8 cellular contexts compared by ENCODE assay signal in the genomic region with DNA sequence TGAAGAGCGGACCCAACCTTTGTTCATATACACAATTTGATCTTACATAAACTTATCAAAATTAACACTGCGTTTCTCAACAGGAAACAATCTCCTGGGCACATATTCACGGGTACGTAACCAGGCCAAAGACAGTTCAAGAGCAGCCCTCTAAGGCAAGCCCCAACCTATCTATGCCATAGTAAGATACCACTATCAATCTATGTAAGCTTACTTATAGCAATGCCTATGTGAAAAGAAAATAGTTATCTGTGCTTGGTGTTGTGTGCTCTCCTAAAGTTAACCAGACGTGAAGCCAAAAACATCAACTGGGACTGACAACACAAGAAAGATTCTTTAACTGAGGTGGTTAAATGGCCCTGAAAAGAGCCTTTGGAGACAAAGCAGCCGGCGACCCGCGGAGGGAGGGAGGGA. TPM values are rescaled to one million over a fixed set of nuclear protein-coding genes. Genes with fewer than 3 reads are reported as not detected.
DNase-seq lines count a peak whose midpoint lies in the region; ATAC-seq and TF ChIP-seq lines count a peak whose summit lies in the region.

No MANE protein-coding gene starts in this region.

- no peaks in the 10 kb centered on the region for H3K9me3 ChIP-seq in BLaER1 treated with 17β-estradiol and CSF1 and Interleukin-3, amounts not matched to agents 10 nM and 100 nM (replicated peaks in 1 of 11)
- no peaks in the 10 kb centered on the region for H3K9me3 ChIP-seq in Karpas-422 (ENCODE audit: low read length)
- H3K9me3 ChIP-seq in lung (ENCODE audit: control insufficient read depth in 2 of 2, insufficient read depth in 1 of 2, low read length in 1 of 2), result no peaks in the 10 kb centered on the region
- H3K9me3 ChIP-seq in transverse colon, result no peaks in the 10 kb centered on the region

- TF ChIP-seq EP300 in transverse colon (IDR thresholded peaks at IDR 0.05; ENCODE audit: low read depth), result no peak

- no peaks in the 10 kb centered on the region for H3K9me3 Mint-ChIP-seq in brain

- peaks cover 41 to 50% (median 47%) of the 10 kb centered on the region in 10 experiments for H3K4me1 ChIP-seq in BLaER1 treated with 17β-estradiol and CSF1 and Interleukin-3, amounts not matched to agents 10 nM and 100 nM
- H3K4me1 ChIP-seq in Karpas-422 (ENCODE audit: low read length) (peaks cover 12% of the 10 kb centered on the region), lung (ENCODE audit: control insufficient read depth in 2 of 2, insufficient read depth in 2 of 2, low read length in 2 of 2) (peaks cover 1 to 18% of the 10 kb centered on the region in 2 donors), transverse colon (peaks cover 7 to 39% (median 26%) of the 10 kb centered on the region in 4 donors)

- H3K79me2 ChIP-seq in Karpas-422 (ENCODE audit: low read length), result no peaks in the 10 kb centered on the region

- peak overlapping the region; percentile 58 to 80 (median 69) for H3K4me3 ChIP-seq in BLaER1 treated with 17β-estradiol and CSF1 and Interleukin-3, amounts not matched to agents 10 nM and 100 nM
- H3K4me3 ChIP-seq in Karpas-422 (ENCODE audit: low read length) (peak overlapping the region; percentile 50), lung (peak overlapping the region; percentile 39), transverse colon (peak overlapping the region; percentile 5 to 62 (median 40))

- H3K36me3 ChIP-seq in BLaER1 treated with 17β-estradiol and CSF1 and Interleukin-3, amounts not matched to agents 10 nM and 100 nM, result peaks cover 0 to 34% (median 17%) of the 10 kb centered on the region in 11 experiments; a peak in 18 of 22 replicates
- no peaks in the 10 kb centered on the region for H3K36me3 ChIP-seq in Karpas-422 (ENCODE audit: insufficient read depth, low read length)
- peaks cover 0 to 5% of the 10 kb centered on the region in 2 donors for H3K36me3 ChIP-seq in lung (ENCODE audit: control insufficient read depth in 2 of 2, insufficient read depth in 2 of 2, low read length in 2 of 2)
- H3K36me3 ChIP-seq in transverse colon, result no peaks in the 10 kb centered on the region

- H3K27ac Mint-ChIP-seq in brain, result peak overlapping the region; percentile 68 to 97 (median 91)

- H3K9ac ChIP-seq in BLaER1 treated with 17β-estradiol and CSF1 and Interleukin-3, amounts not matched to agents 10 nM and 100 nM, result peak overlapping the region; percentile 85 to 97 (median 93)
- H3K9ac ChIP-seq in Karpas-422 (ENCODE audit: low read length), result peak overlapping the region; percentile 60

- 3% methylated on average over 7 to 9 of the region's 9 CpGs for WGBS in lung, 2 donors
- 3 to 5% methylated on average over 5 of the region's 9 CpGs for whole genome bisulfite sequencing in transverse colon (ENCODE audit: low coverage in 1 of 2), 2 donors

- H3K9me2 ChIP-seq in Karpas-422 (replicated peaks; ENCODE audit: insufficient read depth, low read length), result no peaks in the 10 kb centered on the region

- peak overlapping the region; percentile 86 to 95 (median 88) for H3K4me3 Mint-ChIP-seq in brain

- H3K36me3 Mint-ChIP-seq in brain, result peaks cover 12% of the 10 kb centered on the region

- peak overlapping the region; percentile 81 to 98 (median 91) for H3K4me2 ChIP-seq in BLaER1 treated with 17β-estradiol and CSF1 and Interleukin-3, amounts not matched to agents 10 nM and 100 nM
- peak overlapping the region; percentile 58 for H3K4me2 ChIP-seq in Karpas-422 (ENCODE audit: low read depth, low read length, poor library complexity, severe bottlenecking)

- ATAC-seq in lung (ENCODE audit: insufficient read depth, low FRiP score) (no peak), GM19395 (IDR thresholded peaks at IDR 0.05; ENCODE audit: unreplicated experiment) (no peak)

- H3K27ac ChIP-seq in BLaER1 treated with 17β-estradiol and CSF1 and Interleukin-3, amounts not matched to agents 10 nM and 100 nM, result peak overlapping the region; percentile 74 to 95 (median 92)
- H3K27ac ChIP-seq in Karpas-422 (ENCODE audit: low read length) (no peak overlapping the region), lung (ENCODE audit: low read depth in 1 of 2, low read length in 1 of 2) (peak overlapping the region; percentile 22 to 64), transverse colon (peak overlapping the region; percentile 80 to 91 (median 88))

- H3K4me1 Mint-ChIP-seq in brain, result peaks cover 51% of the 10 kb centered on the region

- TF ChIP-seq CTCF in brain (conservative IDR thresholded peaks at IDR 0.05), result no peak
- no peak for TF ChIP-seq CTCF in lung (IDR thresholded peaks at IDR 0.05; ENCODE audit: control extremely low read depth, extremely low read depth)
- no peak for TF ChIP-seq CTCF in transverse colon (IDR thresholded peaks at IDR 0.05)

- H2AFZ ChIP-seq in Karpas-422 (ENCODE audit: low read length), result no peak overlapping the region

- TF ChIP-seq POLR2A in transverse colon (IDR thresholded peaks at IDR 0.05), result peak; percentile 47

- peak; percentile 51 for DNase-seq in Karpas-422
- no peak for DNase-seq in lung (ENCODE audit: low spot score)
- DNase-seq in transverse colon, result no peak
- no peak for DNase-seq in COLO829 (ENCODE audit: low spot score)
- no peak for DNase-seq in KG1 (lab: John Stamatoyannopoulos, UW)

- in situ Hi-C loops in transverse colon (cut with MboI; ENCODE audit: low pct_ligation_motif_present in 1 of 4, low pct_unique_long_range_greater_than_20kb in 1 of 4, low sequenced_read_pairs in 3 of 4), result no loop called here

- no peaks in the 10 kb centered on the region for H3K27me3 ChIP-seq in BLaER1 treated with 17β-estradiol and CSF1 and Interleukin-3, amounts not matched to agents 10 nM and 100 nM
- H3K27me3 ChIP-seq in Karpas-422 (ENCODE audit: low read length) (no peaks in the 10 kb centered on the region), lung (ENCODE audit: control insufficient read depth, insufficient read depth) (no peaks in the 10 kb centered on the region), transverse colon (no peaks in the 10 kb centered on the region)

- H4K20me1 ChIP-seq in BLaER1 treated with 17β-estradiol and CSF1 and Interleukin-3, amounts not matched to agents 10 nM and 100 nM, result peaks cover 18 to 51% (median 30%) of the 10 kb centered on the region in 11 experiments; a peak in 16 of 22 replicates
- no peaks in the 10 kb centered on the region for H4K20me1 ChIP-seq in Karpas-422 (ENCODE audit: insufficient read depth, low read depth, low read length)

- H3K27me3 Mint-ChIP-seq in brain, result no peaks in the 10 kb centered on the region

- intact Hi-C loops in transverse colon (cut with DNase I; ENCODE audit: low total_unique reads), result no loop called here

RNA-seq across cellular contexts. Expression of gene BOLA1, which starts 49.4 kb away (rescaled TPM):
- 0.47 and 1.2 TPM in 2 replicates for total RNA-seq in Karpas-422 (2014; rRNA removed; shearing (Covaris generic); ENCODE audit: low replicate concordance)
- polyA plus RNA-seq in brain (ENCODE audit: insufficient read depth, low read depth, low replicate concordance) (39.0 TPM), lung (10 to 100 TPM; 16.8 to 28.5 TPM)
- total RNA-seq in lung (10 to 100 TPM; 12.5 to 14.2 TPM), transverse colon (10 to 100 TPM in 3 of 4 donors, 1 to 10 TPM in 1; 7.4 to 61.0 (median 31.5) TPM)
